ENCODE assay signal across 39 cellular contexts in genomic region chr20:23440004-23440403, GRCh38. TPM values are rescaled to one million over a fixed set of nuclear protein-coding genes. Genes with fewer than 3 reads are reported as not detected.
"Had no signal": no experiment of that assay in that cellular context is flagged by ENCODE, and none has a peak within 500 bp of the region (broad histone marks: within the 10 kb centered on the region; RNA-seq: fewer than 3 reads in every experiment).

No MANE protein-coding gene starts in this region.

- H3K36me3 ChIP-seq: adrenal gland, brain microvascular endothelial cell, breast epithelium had no signal

- ATAC-seq: activated CD8-positive, alpha-beta T cell treated with anti-CD3 and anti-CD28 coated beads for 36 hours; activated naive CD4-positive, alpha-beta T cell treated with anti-CD3 and anti-CD28 coated beads, Interleukin-2, amount 50 U/mL, for 72 hours; activated T-cell treated with anti-CD3 and anti-CD28 coated beads, Interleukin-2, amount 50 U/mL, for 4 hours; activated T-cell treated with anti-CD3 and anti-CD28 coated beads, Interleukin-2, amount 50 U/mL, for 72 hours; activated T-helper 17 cell treated with anti-CD3 and anti-CD28 coated beads, Interleukin-2, amount 50 U/mL, for 72 hours; body of pancreas had no signal

- H3K4me1 ChIP-seq: breast epithelium had no signal

- H3K36me3 Mint-ChIP-seq: activated CD4-positive, alpha-beta memory T cell treated with anti-CD3 and anti-CD28 coated beads for 36 hours; activated naive CD4-positive, alpha-beta T cell treated with anti-CD3 and anti-CD28 coated beads, Interleukin-2, amount 50 U/mL, for 72 hours; activated naive CD8-positive, alpha-beta T cell treated with anti-CD3 and anti-CD28 coated beads for 36 hours had no signal

- H3K4me3 ChIP-seq: adrenal gland, body of pancreas, breast epithelium had no signal

- H3K9me3 Mint-ChIP-seq: activated B cell treated with CpG ODN at 0.5 μM for 24 hours; activated CD4-positive, alpha-beta memory T cell treated with anti-CD3 and anti-CD28 coated beads for 36 hours; activated CD4-positive, alpha-beta T cell treated with anti-CD3 and anti-CD28 coated beads, Interleukin-2, amount 10 ng/mL, durations not matched to agents 24 days and 14 days; activated CD8-positive, alpha-beta T cell treated with anti-CD3 and anti-CD28 coated beads for 36 hours; activated naive CD4-positive, alpha-beta T cell treated with anti-CD3 and anti-CD28 coated beads for 36 hours; activated naive CD4-positive, alpha-beta T cell treated with anti-CD3 and anti-CD28 coated beads, Interleukin-2, amount 50 U/mL, for 72 hours; activated naive CD8-positive, alpha-beta T cell treated with anti-CD3 and anti-CD28 coated beads for 36 hours; activated T-cell treated with anti-CD3 and anti-CD28 coated beads, Interleukin-2, amount 50 U/mL, for 4 hours; activated T-cell treated with anti-CD3 and anti-CD28 coated beads, Interleukin-2, amount 50 U/mL, for 72 hours; activated T-helper 1 cell treated with anti-CD3 and anti-CD28 coated beads, Interleukin-12 subunit alpha, Interleukin-12 subunit beta, Interleukin-2, Interleukin-4 antibody, amounts not matched to agents 30 ng/mL and 10 ng/mL and 1 ng/mL, durations not matched to agents 14 hours and 24 hours and 36 hours; activated T-helper 17 cell treated with anti-CD3 and anti-CD28 coated beads, Interleukin-2, amount 50 U/mL, for 72 hours; T-helper 1 cell treated with Interleukin-12 subunit alpha and Interleukin-12 subunit beta and Interleukin-4 antibody, amounts not matched to agents 30 μg/mL and 1 μg/mL, for 36 hours; T-helper 2 cell treated with Interferon-gamma antibody and Interleukin-4, amounts not matched to agents 5 μg/mL and 100 μg/mL, for 36 hours had no signal

- DNase-seq: activated B cell treated with CpG ODN at 0.5 μM for 24 hours; activated CD4-positive, alpha-beta memory T cell treated with anti-CD3 and anti-CD28 coated beads for 36 hours; activated CD4-positive, alpha-beta T cell treated with anti-CD3 and anti-CD28 coated beads for 4 hours; activated CD4-positive, alpha-beta T cell treated with anti-CD3 and anti-CD28 coated beads, Interleukin-2, amount 10 ng/mL, durations not matched to agents 24 days and 14 days; activated CD4-positive, alpha-beta T cell treated with anti-CD3 and anti-CD28 coated beads, Interleukin-2, amount 50 U/mL, for 1 hour; activated CD4-positive, alpha-beta T cell treated with anti-CD3 and anti-CD28 coated beads, Interleukin-2, amount 50 U/mL, for 4 hours; activated CD4-positive, CD25-positive, alpha-beta regulatory T cell treated with anti-CD3 and anti-CD28 coated beads, Interleukin-2, amount 50 U/mL, for 72 hours; activated CD8-positive, alpha-beta T cell treated with anti-CD3 and anti-CD28 coated beads for 36 hours; activated effector memory CD4-positive, alpha-beta T cell treated with anti-CD3 and anti-CD28 coated beads, Interleukin-2, amount 50 U/mL, for 16 hours; activated gamma-delta T cell treated with Interleukin-2 at 50 U/mL for 16 hours; activated naive CD4-positive, alpha-beta T cell; activated naive CD4-positive, alpha-beta T cell treated with anti-CD3 and anti-CD28 coated beads for 36 hours; activated naive CD4-positive, alpha-beta T cell treated with anti-CD3 and anti-CD28 coated beads, Interleukin-2, amount 50 U/mL, for 16 hours; activated naive CD8-positive, alpha-beta T cell treated with anti-CD3 and anti-CD28 coated beads for 36 hours; activated T-cell treated with anti-CD3 and anti-CD28 coated beads for 4 hours; activated T-cell treated with anti-CD3 and anti-CD28 coated beads, Interleukin-2, amount 50 U/mL, for 1 hour; activated T-cell treated with anti-CD3 and anti-CD28 coated beads, Interleukin-2, amount 50 U/mL, for 4 hours; activated T-cell treated with anti-CD3 and anti-CD28 coated beads, Interleukin-2, amount 50 U/mL, for 72 hours; amniotic stem cell; aorta; body of pancreas; brain microvascular endothelial cell; central memory CD4-positive, alpha-beta T cell; cerebellar nuclear complex; SW 1271; T-helper 1 cell; T-helper 2 cell; T-helper 9 cell had no signal

- H3K27ac ChIP-seq: adrenal gland, body of pancreas, brain microvascular endothelial cell, breast epithelium, VCaP had no signal

- H3K27me3 Mint-ChIP-seq: activated CD8-positive, alpha-beta T cell treated with anti-CD3 and anti-CD28 coated beads for 36 hours; activated naive CD8-positive, alpha-beta T cell treated with anti-CD3 and anti-CD28 coated beads for 36 hours; activated T-helper 17 cell treated with anti-CD3 and anti-CD28 coated beads, Interleukin-2, amount 50 U/mL, for 72 hours had no signal

- H3K9me3 ChIP-seq: adrenal gland, body of pancreas, breast epithelium had no signal

- H3K27ac Mint-ChIP-seq: activated B cell treated with CpG ODN at 0.5 μM for 24 hours; activated CD4-positive, alpha-beta memory T cell treated with anti-CD3 and anti-CD28 coated beads for 36 hours; activated CD4-positive, alpha-beta T cell treated with anti-CD3 and anti-CD28 coated beads, Interleukin-2, amount 10 ng/mL, durations not matched to agents 24 days and 14 days; activated CD8-positive, alpha-beta T cell treated with anti-CD3 and anti-CD28 coated beads for 36 hours; activated naive CD4-positive, alpha-beta T cell treated with anti-CD3 and anti-CD28 coated beads for 36 hours; activated naive CD4-positive, alpha-beta T cell treated with anti-CD3 and anti-CD28 coated beads, Interleukin-2, amount 50 U/mL, for 72 hours; activated naive CD8-positive, alpha-beta T cell treated with anti-CD3 and anti-CD28 coated beads for 36 hours; activated T-cell treated with anti-CD3 and anti-CD28 coated beads, Interleukin-2, amount 50 U/mL, for 72 hours; activated T-helper 1 cell treated with anti-CD3 and anti-CD28 coated beads, Interleukin-12 subunit alpha, Interleukin-12 subunit beta, Interleukin-2, Interleukin-4 antibody, amounts not matched to agents 30 ng/mL and 10 ng/mL and 1 ng/mL, durations not matched to agents 14 hours and 24 hours and 36 hours; activated T-helper 17 cell treated with anti-CD3 and anti-CD28 coated beads, Interleukin-2, amount 50 U/mL, for 72 hours; T-helper 1 cell treated with Interleukin-12 subunit alpha and Interleukin-12 subunit beta and Interleukin-4 antibody, amounts not matched to agents 30 μg/mL and 1 μg/mL, for 36 hours; T-helper 2 cell treated with Interferon-gamma antibody and Interleukin-4, amounts not matched to agents 5 μg/mL and 100 μg/mL, for 36 hours had no signal

- H3K4me1 Mint-ChIP-seq: activated B cell treated with CpG ODN at 0.5 μM for 24 hours; activated CD4-positive, alpha-beta T cell treated with anti-CD3 and anti-CD28 coated beads, Interleukin-2, amount 10 ng/mL, durations not matched to agents 24 days and 14 days; activated naive CD8-positive, alpha-beta T cell treated with anti-CD3 and anti-CD28 coated beads for 36 hours; activated T-helper 17 cell treated with anti-CD3 and anti-CD28 coated beads, Interleukin-2, amount 50 U/mL, for 72 hours had no signal

- H3K27me3 ChIP-seq: adrenal gland, body of pancreas, brain microvascular endothelial cell, breast epithelium had no signal

- H3K4me3 Mint-ChIP-seq: activated B cell treated with CpG ODN at 0.5 μM for 24 hours; activated CD4-positive, alpha-beta memory T cell treated with anti-CD3 and anti-CD28 coated beads for 36 hours; activated CD4-positive, alpha-beta T cell treated with anti-CD3 and anti-CD28 coated beads, Interleukin-2, amount 10 ng/mL, durations not matched to agents 24 days and 14 days; activated CD8-positive, alpha-beta T cell treated with anti-CD3 and anti-CD28 coated beads for 36 hours; activated naive CD4-positive, alpha-beta T cell treated with anti-CD3 and anti-CD28 coated beads for 36 hours; activated naive CD8-positive, alpha-beta T cell treated with anti-CD3 and anti-CD28 coated beads for 36 hours; activated T-cell treated with anti-CD3 and anti-CD28 coated beads, Interleukin-2, amount 50 U/mL, for 4 hours; activated T-cell treated with anti-CD3 and anti-CD28 coated beads, Interleukin-2, amount 50 U/mL, for 72 hours; activated T-helper 1 cell treated with anti-CD3 and anti-CD28 coated beads, Interleukin-12 subunit alpha, Interleukin-12 subunit beta, Interleukin-2, Interleukin-4 antibody, amounts not matched to agents 30 ng/mL and 10 ng/mL and 1 ng/mL, durations not matched to agents 14 hours and 24 hours and 36 hours; activated T-helper 17 cell treated with anti-CD3 and anti-CD28 coated beads, Interleukin-2, amount 50 U/mL, for 72 hours; T-helper 1 cell treated with Interleukin-12 subunit alpha and Interleukin-12 subunit beta and Interleukin-4 antibody, amounts not matched to agents 30 μg/mL and 1 μg/mL, for 36 hours; T-helper 2 cell treated with Interferon-gamma antibody and Interleukin-4, amounts not matched to agents 5 μg/mL and 100 μg/mL, for 36 hours had no signal

RNA-seq across cellular contexts. Expression of gene CSTL1, which starts 0.5 kb away (rescaled TPM):
- total RNA-seq: activated B cell treated with CpG ODN at 0.5 μM for 24 hours; activated CD4-positive, alpha-beta memory T cell treated with anti-CD3 and anti-CD28 coated beads for 36 hours; activated CD4-positive, alpha-beta T cell treated with anti-CD3 and anti-CD28 coated beads, Interleukin-2, amount 10 ng/mL, durations not matched to agents 24 days and 14 days; activated CD8-positive, alpha-beta memory T cell treated with anti-CD3 and anti-CD28 coated beads for 36 hours; activated CD8-positive, alpha-beta T cell treated with anti-CD3 and anti-CD28 coated beads for 36 hours; activated naive CD4-positive, alpha-beta T cell treated with anti-CD3 and anti-CD28 coated beads for 36 hours; activated naive CD4-positive, alpha-beta T cell treated with anti-CD3 and anti-CD28 coated beads, Interleukin-2, amount 50 U/mL, for 72 hours; activated naive CD8-positive, alpha-beta T cell treated with anti-CD3 and anti-CD28 coated beads for 36 hours; activated T-cell treated with anti-CD3 and anti-CD28 coated beads, Interleukin-2, amount 50 U/mL, for 4 hours; activated T-cell treated with anti-CD3 and anti-CD28 coated beads, Interleukin-2, amount 50 U/mL, for 72 hours; activated T-helper 1 cell treated with anti-CD3 and anti-CD28 coated beads, Interleukin-12 subunit alpha, Interleukin-12 subunit beta, Interleukin-2, Interleukin-4 antibody, amounts not matched to agents 30 ng/mL and 10 ng/mL and 1 ng/mL, durations not matched to agents 14 hours and 24 hours and 36 hours; activated T-helper 17 cell treated with anti-CD3 and anti-CD28 coated beads, Interleukin-2, amount 50 U/mL, for 72 hours; adrenal gland; aorta; astrocyte; body of pancreas; breast epithelium; cardiac septum had no signal
- polyA plus RNA-seq: adrenal gland, aorta had no signal

RNA-seq across cellular contexts. Expression of gene CST11, which starts 12.7 kb away (rescaled TPM):
- total RNA-seq: activated B cell treated with CpG ODN at 0.5 μM for 24 hours; activated CD4-positive, alpha-beta memory T cell treated with anti-CD3 and anti-CD28 coated beads for 36 hours; activated CD4-positive, alpha-beta T cell treated with anti-CD3 and anti-CD28 coated beads, Interleukin-2, amount 10 ng/mL, durations not matched to agents 24 days and 14 days; activated CD8-positive, alpha-beta memory T cell treated with anti-CD3 and anti-CD28 coated beads for 36 hours; activated CD8-positive, alpha-beta T cell treated with anti-CD3 and anti-CD28 coated beads for 36 hours; activated naive CD4-positive, alpha-beta T cell treated with anti-CD3 and anti-CD28 coated beads for 36 hours; activated naive CD4-positive, alpha-beta T cell treated with anti-CD3 and anti-CD28 coated beads, Interleukin-2, amount 50 U/mL, for 72 hours; activated naive CD8-positive, alpha-beta T cell treated with anti-CD3 and anti-CD28 coated beads for 36 hours; activated T-cell treated with anti-CD3 and anti-CD28 coated beads, Interleukin-2, amount 50 U/mL, for 4 hours; activated T-cell treated with anti-CD3 and anti-CD28 coated beads, Interleukin-2, amount 50 U/mL, for 72 hours; activated T-helper 1 cell treated with anti-CD3 and anti-CD28 coated beads, Interleukin-12 subunit alpha, Interleukin-12 subunit beta, Interleukin-2, Interleukin-4 antibody, amounts not matched to agents 30 ng/mL and 10 ng/mL and 1 ng/mL, durations not matched to agents 14 hours and 24 hours and 36 hours; activated T-helper 17 cell treated with anti-CD3 and anti-CD28 coated beads, Interleukin-2, amount 50 U/mL, for 72 hours; adrenal gland; aorta; astrocyte; body of pancreas; breast epithelium; cardiac septum had no signal
- polyA plus RNA-seq: adrenal gland, aorta had no signal

RNA-seq across cellular contexts. Expression of gene CST8, which starts 50.9 kb away (rescaled TPM):
- total RNA-seq: activated B cell treated with CpG ODN at 0.5 μM for 24 hours; activated CD4-positive, alpha-beta memory T cell treated with anti-CD3 and anti-CD28 coated beads for 36 hours; activated CD4-positive, alpha-beta T cell treated with anti-CD3 and anti-CD28 coated beads, Interleukin-2, amount 10 ng/mL, durations not matched to agents 24 days and 14 days; activated CD8-positive, alpha-beta memory T cell treated with anti-CD3 and anti-CD28 coated beads for 36 hours; activated CD8-positive, alpha-beta T cell treated with anti-CD3 and anti-CD28 coated beads for 36 hours; activated naive CD4-positive, alpha-beta T cell treated with anti-CD3 and anti-CD28 coated beads for 36 hours; activated naive CD4-positive, alpha-beta T cell treated with anti-CD3 and anti-CD28 coated beads, Interleukin-2, amount 50 U/mL, for 72 hours; activated naive CD8-positive, alpha-beta T cell treated with anti-CD3 and anti-CD28 coated beads for 36 hours; activated T-cell treated with anti-CD3 and anti-CD28 coated beads, Interleukin-2, amount 50 U/mL, for 4 hours; activated T-cell treated with anti-CD3 and anti-CD28 coated beads, Interleukin-2, amount 50 U/mL, for 72 hours; activated T-helper 1 cell treated with anti-CD3 and anti-CD28 coated beads, Interleukin-12 subunit alpha, Interleukin-12 subunit beta, Interleukin-2, Interleukin-4 antibody, amounts not matched to agents 30 ng/mL and 10 ng/mL and 1 ng/mL, durations not matched to agents 14 hours and 24 hours and 36 hours; adrenal gland; aorta; astrocyte; body of pancreas; breast epithelium; cardiac septum had no signal
- polyA plus RNA-seq: adrenal gland, aorta had no signal
